ENCODE assay signal across 8 cellular contexts in the genomic region with DNA sequence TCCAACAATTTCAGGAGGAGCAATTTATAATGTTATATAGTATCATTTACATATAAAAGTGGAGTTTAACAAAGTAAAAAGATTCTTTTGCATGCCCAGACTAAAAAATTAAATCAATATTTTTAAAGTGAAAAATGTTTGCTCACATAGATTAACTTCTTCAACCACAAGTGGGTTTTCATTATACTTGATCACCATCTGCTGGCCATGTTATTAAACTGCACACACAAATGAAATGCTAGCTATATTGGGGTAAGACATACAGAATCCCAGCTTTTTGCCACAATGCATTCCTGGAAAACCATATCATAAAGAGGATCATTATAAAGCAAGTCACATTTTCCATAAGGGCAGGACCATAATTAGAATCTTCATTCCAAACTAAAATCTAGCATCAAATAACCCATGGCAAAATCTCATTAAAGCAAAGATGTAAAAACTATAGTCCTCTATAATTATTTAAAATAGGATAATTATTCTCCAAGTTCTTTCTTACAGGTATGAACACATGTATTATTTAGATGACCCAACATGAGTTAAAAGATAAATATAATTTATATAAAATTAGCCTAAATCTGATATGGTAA. TPM values are rescaled to one million over a fixed set of nuclear protein-coding genes. Genes with fewer than 3 reads are reported as not detected.
DNase-seq lines count a peak whose midpoint lies in the region; TF ChIP-seq lines count a peak whose summit lies in the region.

No MANE protein-coding gene starts in this region.

- H3K27ac ChIP-seq in tibial artery, result no peak overlapping the region

- peaks cover 0 to 3% (median 0%) of the 10 kb centered on the region in 3 donors for H3K27me3 Mint-ChIP-seq in immature natural killer cell (ENCODE audit: low read depth in 3 of 3)

- TF ChIP-seq CTCF in AG09319 (IDR thresholded peaks at IDR 0.05; ENCODE audit: low read depth, low read length) (peak; percentile 60), GM12865 (IDR thresholded peaks at IDR 0.05; ENCODE audit: insufficient read depth, low read depth, low read length, missing control alignments) (peak; percentile 54), tibial artery (IDR thresholded peaks at IDR 0.05) (peak; percentile 61 to 79)

- H3K4me3 Mint-ChIP-seq in immature natural killer cell, result no peak overlapping the region

- peak; percentile 31 for DNase-seq in AG09319 (ENCODE audit: extremely low read depth, low read depth)
- peak; percentile 62 for DNase-seq in GM12865 (ENCODE audit: low read depth)
- DNase-seq in NCI-H2029 treated with DMSO at 0.1 percent for 48 hours (lab: John Stamatoyannopoulos, UW), result peak; percentile 50
- DNase-seq in amniotic stem cell (lab: John Stamatoyannopoulos, UW), result peak; percentile 16
- peak; percentile 9 to 31 (median 30) for DNase-seq in immature natural killer cell
- DNase-seq in tibial artery, result no peak
- DNase-seq in cerebellar nuclear complex (lab: John Stamatoyannopoulos, UW), result no peak
- DNase-seq in NCI-H187 treated with DMSO at 0.1 percent for 48 hours (lab: John Stamatoyannopoulos, UW), result no peak

- no peaks in the 10 kb centered on the region for H3K36me3 Mint-ChIP-seq in immature natural killer cell

- H3K9me3 Mint-ChIP-seq in immature natural killer cell, result no peaks in the 10 kb centered on the region

- H3K4me3 ChIP-seq in GM12865 (ENCODE audit: low read depth, low read length) (no peak overlapping the region), tibial artery (no peak overlapping the region)

- no peaks in the 10 kb centered on the region for H3K27me3 ChIP-seq in tibial artery

- intact Hi-C loops in tibial artery (cut with DNase I; ENCODE audit: low total_unique reads), result loop anchor here (10.0 kb wide), 1 partner anchor 871 kb away; no protein-coding TSS in a partner anchor

- H3K4me1 Mint-ChIP-seq in immature natural killer cell, result no peaks in the 10 kb centered on the region

- no peaks in the 10 kb centered on the region for H3K36me3 ChIP-seq in tibial artery

- peaks cover 0 to under 1% (median 0%) of the 10 kb centered on the region in 3 donors for H3K9me3 ChIP-seq in tibial artery

- H3K27ac Mint-ChIP-seq in immature natural killer cell, result no peak overlapping the region

- H3K4me1 ChIP-seq in tibial artery, result no peaks in the 10 kb centered on the region

RNA-seq across cellular contexts. Expression of a gene that starts 26.3 kb away (rescaled TPM):
- under 1 TPM in 2 of 3 donors, not detected in 1; 0.13 to 0.25 TPM for polyA plus RNA-seq in immature natural killer cell

Comparison
In these comparisons a context has a peak if more than half of its experiments do, and no peak if none do; other contexts are left out.
1. DNase-seq: peak in AG09319 (single experiment), GM12865 (single experiment), NCI-H2029 treated with DMSO at 0.1 percent for 48 hours (single experiment), amniotic stem cell (single experiment) and immature natural killer cell (3 of 3); none in tibial artery (0 of 2), cerebellar nuclear complex (0 of 2) and NCI-H187 treated with DMSO at 0.1 percent for 48 hours (single experiment).
2. Peak in every context shown above with its lines, with median percentiles within 50 percentile points of each other: CTCF ChIP-seq.